ENCODE assay signal across 2 cellular contexts in genomic region chr2:158818511-158818910, GRCh38.
TF ChIP-seq lines count a peak whose summit lies in the region.

No MANE protein-coding gene starts in this region.

TF ChIP-seq in SK-N-SH, 30 proteins besides CTCF, POLR2A, EP300 and RAD21 (continued from another document):
- TF ChIP-seq, protein P1, sequence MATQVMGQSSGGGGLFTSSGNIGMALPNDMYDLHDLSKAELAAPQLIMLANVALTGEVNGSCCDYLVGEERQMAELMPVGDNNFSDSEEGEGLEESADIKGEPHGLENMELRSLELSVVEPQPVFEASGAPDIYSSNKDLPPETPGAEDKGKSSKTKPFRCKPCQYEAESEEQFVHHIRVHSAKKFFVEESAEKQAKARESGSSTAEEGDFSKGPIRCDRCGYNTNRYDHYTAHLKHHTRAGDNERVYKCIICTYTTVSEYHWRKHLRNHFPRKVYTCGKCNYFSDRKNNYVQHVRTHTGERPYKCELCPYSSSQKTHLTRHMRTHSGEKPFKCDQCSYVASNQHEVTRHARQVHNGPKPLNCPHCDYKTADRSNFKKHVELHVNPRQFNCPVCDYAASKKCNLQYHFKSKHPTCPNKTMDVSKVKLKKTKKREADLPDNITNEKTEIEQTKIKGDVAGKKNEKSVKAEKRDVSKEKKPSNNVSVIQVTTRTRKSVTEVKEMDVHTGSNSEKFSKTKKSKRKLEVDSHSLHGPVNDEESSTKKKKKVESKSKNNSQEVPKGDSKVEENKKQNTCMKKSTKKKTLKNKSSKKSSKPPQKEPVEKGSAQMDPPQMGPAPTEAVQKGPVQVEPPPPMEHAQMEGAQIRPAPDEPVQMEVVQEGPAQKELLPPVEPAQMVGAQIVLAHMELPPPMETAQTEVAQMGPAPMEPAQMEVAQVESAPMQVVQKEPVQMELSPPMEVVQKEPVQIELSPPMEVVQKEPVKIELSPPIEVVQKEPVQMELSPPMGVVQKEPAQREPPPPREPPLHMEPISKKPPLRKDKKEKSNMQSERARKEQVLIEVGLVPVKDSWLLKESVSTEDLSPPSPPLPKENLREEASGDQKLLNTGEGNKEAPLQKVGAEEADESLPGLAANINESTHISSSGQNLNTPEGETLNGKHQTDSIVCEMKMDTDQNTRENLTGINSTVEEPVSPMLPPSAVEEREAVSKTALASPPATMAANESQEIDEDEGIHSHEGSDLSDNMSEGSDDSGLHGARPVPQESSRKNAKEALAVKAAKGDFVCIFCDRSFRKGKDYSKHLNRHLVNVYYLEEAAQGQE (IDR thresholded peaks at IDR 0.05; ENCODE audit: low read depth, low read length): no peak
- TF ChIP-seq NRF1 (IDR thresholded peaks at IDR 0.05; ENCODE audit: low read depth, low read length): no peak
- TF ChIP-seq TCF12 (IDR thresholded peaks at IDR 0.05): no peak
- TF ChIP-seq, protein P2, sequence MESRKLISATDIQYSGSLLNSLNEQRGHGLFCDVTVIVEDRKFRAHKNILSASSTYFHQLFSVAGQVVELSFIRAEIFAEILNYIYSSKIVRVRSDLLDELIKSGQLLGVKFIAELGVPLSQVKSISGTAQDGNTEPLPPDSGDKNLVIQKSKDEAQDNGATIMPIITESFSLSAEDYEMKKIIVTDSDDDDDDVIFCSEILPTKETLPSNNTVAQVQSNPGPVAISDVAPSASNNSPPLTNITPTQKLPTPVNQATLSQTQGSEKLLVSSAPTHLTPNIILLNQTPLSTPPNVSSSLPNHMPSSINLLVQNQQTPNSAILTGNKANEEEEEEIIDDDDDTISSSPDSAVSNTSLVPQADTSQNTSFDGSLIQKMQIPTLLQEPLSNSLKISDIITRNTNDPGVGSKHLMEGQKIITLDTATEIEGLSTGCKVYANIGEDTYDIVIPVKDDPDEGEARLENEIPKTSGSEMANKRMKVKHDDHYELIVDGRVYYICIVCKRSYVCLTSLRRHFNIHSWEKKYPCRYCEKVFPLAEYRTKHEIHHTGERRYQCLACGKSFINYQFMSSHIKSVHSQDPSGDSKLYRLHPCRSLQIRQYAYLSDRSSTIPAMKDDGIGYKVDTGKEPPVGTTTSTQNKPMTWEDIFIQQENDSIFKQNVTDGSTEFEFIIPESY (IDR thresholded peaks at IDR 0.05; ENCODE audit: borderline replicate concordance, low read depth): no peak
- TF ChIP-seq ELF1 (IDR thresholded peaks at IDR 0.05): no peak
- TF ChIP-seq, protein P3, sequence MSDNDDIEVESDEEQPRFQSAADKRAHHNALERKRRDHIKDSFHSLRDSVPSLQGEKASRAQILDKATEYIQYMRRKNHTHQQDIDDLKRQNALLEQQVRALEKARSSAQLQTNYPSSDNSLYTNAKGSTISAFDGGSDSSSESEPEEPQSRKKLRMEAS (IDR thresholded peaks at IDR 0.05; ENCODE audit: low read depth): no peak
- TF ChIP-seq FOXM1 (IDR thresholded peaks at IDR 0.05; ENCODE audit: low read depth): no peak
- no peak for TF ChIP-seq YY1 (IDR thresholded peaks at IDR 0.05; ENCODE audit: low read depth)
- TF ChIP-seq NFIC (IDR thresholded peaks at IDR 0.05; ENCODE audit: borderline replicate concordance): no peak
- TF ChIP-seq JUND (IDR thresholded peaks at IDR 0.05): no peak
- no peak for TF ChIP-seq TAF1 (IDR thresholded peaks at IDR 0.05; ENCODE audit: borderline replicate concordance, low read depth, low read length)
- no peak for TF ChIP-seq PBX3 (IDR thresholded peaks at IDR 0.05)
- no peak for TF ChIP-seq SIN3A (IDR thresholded peaks at IDR 0.05; ENCODE audit: borderline replicate concordance, low read depth, low read length)
- TF ChIP-seq CHD2 (IDR thresholded peaks at IDR 0.05; ENCODE audit: low read length, partially characterized antibody): no peak
- no peak for TF ChIP-seq TEAD4 (IDR thresholded peaks at IDR 0.05; ENCODE audit: borderline replicate concordance, insufficient read depth)
- no peak for TF ChIP-seq USF1 (IDR thresholded peaks at IDR 0.05; ENCODE audit: borderline replicate concordance, low read depth)

TF ChIP-seq in SK-N-SH treated with all-trans-retinoic acid at 6 μM for 48 hours, 23 proteins besides CTCF, POLR2A, EP300 and RAD21 (continued from another document):
- no peak for TF ChIP-seq CREB5 (CRISPR knock-in tag; IDR thresholded peaks at IDR 0.05; ENCODE audit: low read depth)
- TF ChIP-seq POU6F1 (CRISPR knock-in tag; IDR thresholded peaks at IDR 0.05; ENCODE audit: borderline replicate concordance, low read depth): no peak
- no peak for TF ChIP-seq ZNF70 (CRISPR knock-in tag; IDR thresholded peaks at IDR 0.05)
- TF ChIP-seq OSR1 (CRISPR knock-in tag; IDR thresholded peaks at IDR 0.05): no peak
- no peak for TF ChIP-seq ZFP30 (CRISPR knock-in tag; IDR thresholded peaks at IDR 0.05)
